1 cellular context compared by ENCODE assay signal in the genomic region with DNA sequence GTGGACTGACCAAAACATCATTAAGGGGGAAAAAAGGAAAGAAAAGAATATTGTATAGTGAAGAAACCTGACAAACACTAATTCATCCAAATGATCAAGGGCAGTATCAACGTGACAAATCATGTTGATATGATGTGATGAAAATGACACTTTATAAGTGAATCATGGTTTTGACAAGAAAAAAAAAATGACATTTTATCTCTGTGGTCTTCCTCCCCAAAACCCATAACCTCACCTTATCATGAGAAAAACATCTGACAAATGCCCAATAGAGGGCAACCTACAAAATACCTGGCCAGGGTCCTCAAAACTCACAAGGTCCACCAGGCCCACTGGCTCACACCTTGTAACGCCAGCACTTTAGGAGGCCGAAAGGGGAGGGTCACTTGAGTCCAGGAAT.
TF ChIP-seq lines count a peak whose summit lies in the region.

No MANE protein-coding gene starts in this region.

TF ChIP-seq in GM12878, 131 proteins besides CTCF, POLR2A, EP300 and RAD21:
- TF ChIP-seq, protein P1, sequence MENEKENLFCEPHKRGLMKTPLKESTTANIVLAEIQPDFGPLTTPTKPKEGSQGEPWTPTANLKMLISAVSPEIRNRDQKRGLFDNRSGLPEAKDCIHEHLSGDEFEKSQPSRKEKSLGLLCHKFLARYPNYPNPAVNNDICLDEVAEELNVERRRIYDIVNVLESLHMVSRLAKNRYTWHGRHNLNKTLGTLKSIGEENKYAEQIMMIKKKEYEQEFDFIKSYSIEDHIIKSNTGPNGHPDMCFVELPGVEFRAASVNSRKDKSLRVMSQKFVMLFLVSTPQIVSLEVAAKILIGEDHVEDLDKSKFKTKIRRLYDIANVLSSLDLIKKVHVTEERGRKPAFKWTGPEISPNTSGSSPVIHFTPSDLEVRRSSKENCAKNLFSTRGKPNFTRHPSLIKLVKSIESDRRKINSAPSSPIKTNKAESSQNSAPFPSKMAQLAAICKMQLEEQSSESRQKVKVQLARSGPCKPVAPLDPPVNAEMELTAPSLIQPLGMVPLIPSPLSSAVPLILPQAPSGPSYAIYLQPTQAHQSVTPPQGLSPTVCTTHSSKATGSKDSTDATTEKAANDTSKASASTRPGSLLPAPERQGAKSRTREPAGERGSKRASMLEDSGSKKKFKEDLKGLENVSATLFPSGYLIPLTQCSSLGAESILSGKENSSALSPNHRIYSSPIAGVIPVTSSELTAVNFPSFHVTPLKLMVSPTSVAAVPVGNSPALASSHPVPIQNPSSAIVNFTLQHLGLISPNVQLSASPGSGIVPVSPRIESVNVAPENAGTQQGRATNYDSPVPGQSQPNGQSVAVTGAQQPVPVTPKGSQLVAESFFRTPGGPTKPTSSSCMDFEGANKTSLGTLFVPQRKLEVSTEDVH (IDR thresholded peaks at IDR 0.05; ENCODE audit: low read depth, partially characterized antibody) = no peak
- TF ChIP-seq, protein P2, sequence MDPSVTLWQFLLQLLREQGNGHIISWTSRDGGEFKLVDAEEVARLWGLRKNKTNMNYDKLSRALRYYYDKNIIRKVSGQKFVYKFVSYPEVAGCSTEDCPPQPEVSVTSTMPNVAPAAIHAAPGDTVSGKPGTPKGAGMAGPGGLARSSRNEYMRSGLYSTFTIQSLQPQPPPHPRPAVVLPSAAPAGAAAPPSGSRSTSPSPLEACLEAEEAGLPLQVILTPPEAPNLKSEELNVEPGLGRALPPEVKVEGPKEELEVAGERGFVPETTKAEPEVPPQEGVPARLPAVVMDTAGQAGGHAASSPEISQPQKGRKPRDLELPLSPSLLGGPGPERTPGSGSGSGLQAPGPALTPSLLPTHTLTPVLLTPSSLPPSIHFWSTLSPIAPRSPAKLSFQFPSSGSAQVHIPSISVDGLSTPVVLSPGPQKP (IDR thresholded peaks at IDR 0.05; ENCODE audit: low read depth, low read length) = no peak
